In the genomic region with DNA sequence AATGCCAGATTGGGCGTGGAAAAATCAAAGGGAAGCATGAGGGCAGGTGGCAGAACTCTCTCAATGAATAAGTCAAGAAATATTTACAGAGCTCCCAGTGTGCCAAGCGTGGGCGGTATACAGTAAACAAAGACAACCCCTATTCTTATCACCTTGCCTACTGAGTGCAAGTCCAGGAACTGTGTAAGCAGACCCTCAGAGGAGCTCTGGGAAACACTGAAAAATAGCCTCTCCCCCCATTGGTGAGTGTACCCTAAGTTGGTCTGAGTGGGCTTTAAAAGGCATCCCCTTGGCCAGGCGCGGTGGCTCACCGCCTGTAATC, we compare ENCODE assay signal across 1 cellular context.
TF ChIP-seq lines count a peak whose summit lies in the region.

No MANE protein-coding gene starts in this region.

TF ChIP-seq in WTC11, 78 proteins besides CTCF, POLR2A, EP300 and RAD21:
- TF ChIP-seq CREB1 (CRISPR knock-in tag; IDR thresholded peaks at IDR 0.05) = no peak
- TF ChIP-seq, protein P1, sequence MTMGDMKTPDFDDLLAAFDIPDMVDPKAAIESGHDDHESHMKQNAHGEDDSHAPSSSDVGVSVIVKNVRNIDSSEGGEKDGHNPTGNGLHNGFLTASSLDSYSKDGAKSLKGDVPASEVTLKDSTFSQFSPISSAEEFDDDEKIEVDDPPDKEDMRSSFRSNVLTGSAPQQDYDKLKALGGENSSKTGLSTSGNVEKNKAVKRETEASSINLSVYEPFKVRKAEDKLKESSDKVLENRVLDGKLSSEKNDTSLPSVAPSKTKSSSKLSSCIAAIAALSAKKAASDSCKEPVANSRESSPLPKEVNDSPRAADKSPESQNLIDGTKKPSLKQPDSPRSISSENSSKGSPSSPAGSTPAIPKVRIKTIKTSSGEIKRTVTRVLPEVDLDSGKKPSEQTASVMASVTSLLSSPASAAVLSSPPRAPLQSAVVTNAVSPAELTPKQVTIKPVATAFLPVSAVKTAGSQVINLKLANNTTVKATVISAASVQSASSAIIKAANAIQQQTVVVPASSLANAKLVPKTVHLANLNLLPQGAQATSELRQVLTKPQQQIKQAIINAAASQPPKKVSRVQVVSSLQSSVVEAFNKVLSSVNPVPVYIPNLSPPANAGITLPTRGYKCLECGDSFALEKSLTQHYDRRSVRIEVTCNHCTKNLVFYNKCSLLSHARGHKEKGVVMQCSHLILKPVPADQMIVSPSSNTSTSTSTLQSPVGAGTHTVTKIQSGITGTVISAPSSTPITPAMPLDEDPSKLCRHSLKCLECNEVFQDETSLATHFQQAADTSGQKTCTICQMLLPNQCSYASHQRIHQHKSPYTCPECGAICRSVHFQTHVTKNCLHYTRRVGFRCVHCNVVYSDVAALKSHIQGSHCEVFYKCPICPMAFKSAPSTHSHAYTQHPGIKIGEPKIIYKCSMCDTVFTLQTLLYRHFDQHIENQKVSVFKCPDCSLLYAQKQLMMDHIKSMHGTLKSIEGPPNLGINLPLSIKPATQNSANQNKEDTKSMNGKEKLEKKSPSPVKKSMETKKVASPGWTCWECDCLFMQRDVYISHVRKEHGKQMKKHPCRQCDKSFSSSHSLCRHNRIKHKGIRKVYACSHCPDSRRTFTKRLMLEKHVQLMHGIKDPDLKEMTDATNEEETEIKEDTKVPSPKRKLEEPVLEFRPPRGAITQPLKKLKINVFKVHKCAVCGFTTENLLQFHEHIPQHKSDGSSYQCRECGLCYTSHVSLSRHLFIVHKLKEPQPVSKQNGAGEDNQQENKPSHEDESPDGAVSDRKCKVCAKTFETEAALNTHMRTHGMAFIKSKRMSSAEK (CRISPR knock-in tag; IDR thresholded peaks at IDR 0.05; ENCODE audit: borderline replicate concordance) = no peak
- TF ChIP-seq ATF1 (CRISPR knock-in tag; IDR thresholded peaks at IDR 0.05) = no peak
- TF ChIP-seq ZNF416 (CRISPR knock-in tag; IDR thresholded peaks at IDR 0.05) = no peak
- TF ChIP-seq MXD4 (CRISPR knock-in tag; IDR thresholded peaks at IDR 0.05; ENCODE audit: borderline replicate concordance) = no peak
- no peak for TF ChIP-seq SP1 (CRISPR knock-in tag; conservative IDR thresholded peaks at IDR 0.05)
- no peak for TF ChIP-seq TEAD4 (CRISPR knock-in tag; IDR thresholded peaks at IDR 0.05)
- TF ChIP-seq GABPB1 (CRISPR knock-in tag; IDR thresholded peaks at IDR 0.05) = no peak
